In the genomic region with DNA sequence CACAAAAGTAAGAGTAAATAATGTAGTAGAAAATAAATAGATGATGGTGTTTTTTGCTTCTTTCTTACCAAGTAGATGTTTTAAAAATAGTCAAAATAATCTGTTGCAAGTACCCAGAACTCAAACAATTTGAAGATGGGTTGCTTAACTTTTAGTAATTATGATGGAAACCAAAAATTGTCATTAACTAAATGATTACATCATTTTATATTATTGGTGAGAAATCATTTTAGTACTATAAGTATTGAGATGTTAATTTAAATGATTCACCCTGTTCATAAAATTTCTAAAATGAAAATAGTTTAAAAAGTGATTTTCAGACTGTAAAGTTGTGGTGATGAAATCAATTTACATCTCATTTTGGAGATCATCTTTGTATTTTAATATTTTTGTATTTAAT, we compare ENCODE assay signal across 32 cellular contexts.
"Had no signal": no experiment of that assay in that cellular context is flagged by ENCODE, and none has a peak within 500 bp of the region (broad histone marks: within the 10 kb centered on the region; RNA-seq: fewer than 3 reads in every experiment).

No MANE protein-coding gene starts in this region.

- FAIRE-seq: bronchial epithelial cell, TTC549 had no signal

- H3K9me3 ChIP-seq: ascending aorta had no signal

- H3K27ac ChIP-seq: ascending aorta, cardiac muscle cell, VCaP had no signal

- ATAC-seq: activated CD8-positive, alpha-beta T cell treated with anti-CD3 and anti-CD28 coated beads for 36 hours; activated naive CD8-positive, alpha-beta T cell treated with anti-CD3 and anti-CD28 coated beads, Interleukin-2, amount 50 U/mL, for 24 hours; activated T-cell treated with anti-CD3 and anti-CD28 coated beads, Interleukin-2, amount 50 U/mL, for 4 hours; activated T-cell treated with anti-CD3 and anti-CD28 coated beads, Interleukin-2, amount 50 U/mL, for 72 hours; activated T-helper 17 cell treated with anti-CD3 and anti-CD28 coated beads, Interleukin-2, amount 50 U/mL, for 72 hours had no signal

- H3K27me3 ChIP-seq: ascending aorta, cardiac muscle cell had no signal

- H3K36me3 ChIP-seq: ascending aorta, cardiac muscle cell had no signal

- H3K4me1 ChIP-seq: ascending aorta had no signal

- DNase-seq: activated B cell treated with CpG ODN at 0.5 μM for 24 hours; activated CD4-positive, alpha-beta memory T cell treated with anti-CD3 and anti-CD28 coated beads for 36 hours; activated CD4-positive, alpha-beta T cell treated with anti-CD3 and anti-CD28 coated beads for 4 hours; activated CD4-positive, alpha-beta T cell treated with anti-CD3 and anti-CD28 coated beads, Interleukin-2, amount 10 ng/mL, durations not matched to agents 24 days and 14 days; activated CD4-positive, alpha-beta T cell treated with anti-CD3 and anti-CD28 coated beads, Interleukin-2, amount 50 U/mL, for 1 hour; activated CD4-positive, alpha-beta T cell treated with anti-CD3 and anti-CD28 coated beads, Interleukin-2, amount 50 U/mL, for 4 hours; activated CD4-positive, CD25-positive, alpha-beta regulatory T cell treated with anti-CD3 and anti-CD28 coated beads, Interleukin-2, amount 50 U/mL, for 72 hours; activated CD8-positive, alpha-beta memory T cell treated with anti-CD3 and anti-CD28 coated beads, Interleukin-2, amount 50 U/mL, for 4 hours; activated CD8-positive, alpha-beta T cell treated with anti-CD3 and anti-CD28 coated beads for 36 hours; activated effector memory CD4-positive, alpha-beta T cell treated with anti-CD3 and anti-CD28 coated beads, Interleukin-2, amount 50 U/mL, for 16 hours; activated gamma-delta T cell treated with Interleukin-2 at 50 U/mL for 16 hours; activated naive CD4-positive, alpha-beta T cell treated with anti-CD3 and anti-CD28 coated beads, Interleukin-2, amount 10 ng/mL, durations not matched to agents 7 days and 5 days; activated naive CD4-positive, alpha-beta T cell treated with Interleukin-2 at 50 U/mL for 16 hours; activated naive CD8-positive, alpha-beta T cell treated with anti-CD3 and anti-CD28 coated beads, Interleukin-2, amount 10 ng/mL, durations not matched to agents 7 days and 5 days; activated naive CD8-positive, alpha-beta T cell treated with anti-CD3 and anti-CD28 coated beads, Interleukin-2, amount 50 U/mL, for 24 hours; activated T-cell treated with anti-CD3 and anti-CD28 coated beads for 4 hours; activated T-cell treated with anti-CD3 and anti-CD28 coated beads, Interleukin-2, amount 50 U/mL, for 1 hour; activated T-cell treated with anti-CD3 and anti-CD28 coated beads, Interleukin-2, amount 50 U/mL, for 4 hours; activated T-cell treated with anti-CD3 and anti-CD28 coated beads, Interleukin-2, amount 50 U/mL, for 72 hours; amygdala; anterior cingulate cortex; caudate nucleus; cerebellar nuclear complex; T-helper 1 cell; T-helper 2 cell; T-helper 9 cell had no signal

- H3K4me3 ChIP-seq: ascending aorta, cardiac muscle cell had no signal
